Comparison of ENCODE assay signal across 9 cellular contexts in the genomic region with DNA sequence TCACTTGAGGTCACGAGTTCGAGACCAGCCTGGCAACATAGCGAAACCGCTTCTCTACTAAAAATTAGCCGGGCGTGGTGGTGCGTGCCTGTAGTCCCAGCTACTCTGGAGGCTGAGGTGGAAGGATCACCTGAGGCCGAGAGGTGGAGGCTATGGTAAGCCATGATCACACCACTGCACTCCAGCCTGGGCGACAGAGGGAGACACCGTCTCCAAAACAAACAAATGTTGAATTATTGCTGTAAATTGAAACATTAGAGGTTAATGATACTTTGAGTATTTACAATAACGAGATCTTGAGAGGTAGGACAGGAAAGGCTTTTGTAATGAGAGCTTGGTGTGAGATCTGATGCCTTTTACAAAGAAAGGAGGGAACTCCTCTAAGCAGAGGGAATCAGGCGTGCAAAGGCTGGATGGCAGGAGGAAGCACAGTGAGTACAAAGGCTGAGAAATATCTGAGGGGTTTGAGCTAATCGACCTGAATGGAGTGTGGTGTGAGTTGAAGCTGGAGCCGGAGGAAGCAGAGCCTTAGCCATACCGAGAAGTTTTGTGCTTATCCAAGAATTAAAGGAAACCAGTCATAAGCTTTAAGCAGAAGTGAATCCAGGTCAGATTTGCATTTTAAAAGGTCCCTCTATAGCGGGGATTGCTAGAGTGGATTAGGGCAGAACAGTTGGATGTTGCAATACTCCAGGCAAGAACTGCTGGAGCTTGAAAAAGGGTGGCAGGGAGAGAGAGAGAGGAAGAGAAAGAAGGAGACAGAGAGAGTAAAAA. TPM values are rescaled to one million over a fixed set of nuclear protein-coding genes. Genes with fewer than 3 reads are reported as not detected.
DNase-seq lines count a peak whose midpoint lies in the region; ATAC-seq, FAIRE-seq and TF ChIP-seq lines count a peak whose summit lies in the region.
"Had no signal": no experiment of that assay in that cellular context is flagged by ENCODE, and none has a peak within 500 bp of the region (broad histone marks: within the 10 kb centered on the region; RNA-seq: fewer than 3 reads in every experiment).

No MANE protein-coding gene starts in this region.

- no peaks in the 10 kb centered on the region for H3K27me3 Mint-ChIP-seq in activated naive CD4-positive, alpha-beta T cell treated with anti-CD3 and anti-CD28 coated beads for 36 hours (ENCODE audit: low read depth)
- no peaks in the 10 kb centered on the region for H3K27me3 Mint-ChIP-seq in stimulated activated naive CD8-positive, alpha-beta T cell treated with anti-CD3 and anti-CD28 coated beads, Interleukin-15, amount 100 ng/mL, for 72 hours

- in situ Hi-C loops in GM12878 (cut with MboI): no loop called here

- peak; percentile 27 for FAIRE-seq in GM12878 (lab: Jason Lieb, UNC)
- FAIRE-seq: endometrium had no signal

- TF ChIP-seq RAD21 in GM12878 (IDR thresholded peaks at IDR 0.05; ENCODE audit: insufficient read depth, low read depth, low read length): no peak

- peak; percentile 15 for DNase-seq in activated naive CD4-positive, alpha-beta T cell treated with anti-CD3 and anti-CD28 coated beads for 36 hours
- no peak for DNase-seq in activated naive CD4-positive, alpha-beta T cell treated with anti-CD3 and anti-CD28 coated beads, Interleukin-2, amount 50 U/mL, for 16 hours
- DNase-seq in NCI-H510A treated with DMSO at 0.1 percent for 48 hours (lab: John Stamatoyannopoulos, UW) (peak; percentile 96), GM12878 (ENCODE audit: low read depth, low spot score) (no peak), kidney glomerular epithelial cell (lab: John Stamatoyannopoulos, UW) (peak; percentile 17), iPS-NIHi7 (ENCODE audit: extremely low spot score) (no peak)
- DNase-seq in stimulated activated naive CD8-positive, alpha-beta T cell treated with anti-CD3 and anti-CD28 coated beads, Interleukin-15, amount 100 ng/mL, for 72 hours: no peak

- TF ChIP-seq POLR2A in GM12878 (IDR thresholded peaks at IDR 0.05; ENCODE audit: low read depth, low read length): no peak; the same call in 1 of the 2 replicates

- peak overlapping the region; percentile 98 for H3K27ac ChIP-seq in GM12878 (ENCODE audit: control insufficient read depth, insufficient read depth)

- H3K4me3 ChIP-seq in GM12878: peak overlapping the region; percentile 93

- peak overlapping the region; percentile 95 for H3K4me3 Mint-ChIP-seq in activated naive CD4-positive, alpha-beta T cell treated with anti-CD3 and anti-CD28 coated beads for 36 hours
- peak overlapping the region; percentile 83 to 99 for H3K4me3 Mint-ChIP-seq in stimulated activated naive CD8-positive, alpha-beta T cell treated with anti-CD3 and anti-CD28 coated beads, Interleukin-15, amount 100 ng/mL, for 72 hours

- H2AFZ ChIP-seq in GM12878 (ENCODE audit: control insufficient read depth, low read depth, low read length): peak overlapping the region; percentile 37

- peaks cover 34% of the 10 kb centered on the region for H3K36me3 Mint-ChIP-seq in activated naive CD4-positive, alpha-beta T cell treated with anti-CD3 and anti-CD28 coated beads for 36 hours (ENCODE audit: low read depth)

- peaks cover 0 to 5% of the 10 kb centered on the region in 2 experiments; a peak in 2 of 4 replicates for H3K36me3 ChIP-seq in GM12878 (ENCODE audit: control insufficient read depth in 2 of 2, insufficient read depth in 2 of 2, low read length in 1 of 2)

- no peaks in the 10 kb centered on the region for H3K9me3 ChIP-seq in GM12878 (replicated peaks; ENCODE audit: control insufficient read depth, insufficient read depth, low read length)

- POLR2A ChIA-PET in GM12878 (lab: Charles Lee): interaction anchor here (0.8 to 1.4 kb wide), 4 partner anchors 12 to 64 kb away, joined by 3 to 7 read pairs (median 4); partner anchors contain the start of gene TULP3

- H3K4me1 Mint-ChIP-seq in activated naive CD4-positive, alpha-beta T cell treated with anti-CD3 and anti-CD28 coated beads for 36 hours (ENCODE audit: low read depth): peaks cover 30% of the 10 kb centered on the region
- peaks cover 32% of the 10 kb centered on the region for H3K4me1 Mint-ChIP-seq in stimulated activated naive CD8-positive, alpha-beta T cell treated with anti-CD3 and anti-CD28 coated beads, Interleukin-15, amount 100 ng/mL, for 72 hours

- 2% methylated on average over 16 of the region's 16 CpGs for WGBS in GM12878 (ENCODE audit: insufficient coverage, insufficient replicate concordance, low lambda C conversion rate, missing lambda C conversion rate)

- peak overlapping the region; percentile 100 for H3K9ac ChIP-seq in GM12878 (ENCODE audit: control insufficient read depth, insufficient read depth, low read length)

- CTCF ChIA-PET in activated naive CD4-positive, alpha-beta T cell treated with anti-CD3 and anti-CD28 coated beads for 36 hours (lab: Charles Lee): interaction anchor here (0.6 to 2.3 kb wide), 2 partner anchors 9 to 187 kb away, joined by 3 to 7 read pairs; no protein-coding TSS in a partner anchor
- CTCF ChIA-PET in GM12878 (lab: Yijun Ruan, JAX): interaction anchor here (0.6 to 2.1 kb wide), 6 partner anchors 9 to 66 kb away, joined by 3 to 13 read pairs (median 5); partner anchors contain the start of gene TULP3

- RAD21 ChIA-PET in GM12878 (lab: Charles Lee; ENCODE audit: unreplicated experiment): interaction anchor here (1.1 kb wide), 1 partner anchor 156 kb away, joined by 5 read pairs; no protein-coding TSS in a partner anchor

- BruUV-seq in GM12878 (replicated peaks; lab: Mats Ljungman, UMichigan): no TSS peak

- peaks cover 11% of the 10 kb centered on the region for H3K4me1 ChIP-seq in GM12878 (ENCODE audit: control insufficient read depth, insufficient read depth, low read length)

- intact Hi-C loops in activated naive CD4-positive, alpha-beta T cell treated with anti-CD3 and anti-CD28 coated beads for 36 hours (cut with micrococcal nuclease): loop anchor here (1.0 to 5.0 kb wide), 4 partner anchors 12 to 186 kb away; partner anchors contain the start of genes ITFG2 and TULP3
- intact Hi-C loops in GM12878 (cut with micrococcal nuclease; ENCODE audit: unreplicated experiment): loop anchor here (2.0 kb wide), 1 partner anchor 65 kb away; the partner anchor contains the start of gene ITFG2

- H3K4me2 ChIP-seq in GM12878 (ENCODE audit: control insufficient read depth, insufficient read depth): peak overlapping the region; percentile 94

- H4K20me1 ChIP-seq in GM12878 (ENCODE audit: control insufficient read depth, insufficient read depth): no peaks in the 10 kb centered on the region

- peaks cover 80% of the 10 kb centered on the region for H3K79me2 ChIP-seq in GM12878 (ENCODE audit: control insufficient read depth, insufficient read depth, low read length)

- ATAC-seq in GM12878: peak; percentile 41
- no peak for ATAC-seq in stimulated activated naive CD8-positive, alpha-beta T cell treated with anti-CD3 and anti-CD28 coated beads, Interleukin-15, amount 100 ng/mL, for 72 hours
- no peak for ATAC-seq in HG03469 (IDR thresholded peaks at IDR 0.05; ENCODE audit: unreplicated experiment)

- SMC1A ChIA-PET in GM12878 (lab: Charles Lee; ENCODE audit: uncharacterized antibody, unreplicated experiment): interaction anchor here (0.7 to 1.7 kb wide), 5 partner anchors 9 to 66 kb away, joined by 3 to 4 read pairs (median 3); partner anchors contain the start of gene TULP3

- TF ChIP-seq EP300 in GM12878 (IDR thresholded peaks at IDR 0.05; ENCODE audit: borderline replicate concordance in 1 of 2, control insufficient read depth in 1 of 2, low read depth in 2 of 2, low read length in 2 of 2): no peak

- H3K9me3 Mint-ChIP-seq in activated naive CD4-positive, alpha-beta T cell treated with anti-CD3 and anti-CD28 coated beads for 36 hours: no peaks in the 10 kb centered on the region
- H3K9me3 Mint-ChIP-seq in stimulated activated naive CD8-positive, alpha-beta T cell treated with anti-CD3 and anti-CD28 coated beads, Interleukin-15, amount 100 ng/mL, for 72 hours: no peaks in the 10 kb centered on the region

- 0 out of 6 replicates have a peak, but pooled peaks of 1 of the 3 experiments have one; percentile 5 for TF ChIP-seq CTCF in GM12878 (IDR thresholded peaks at IDR 0.05 in 2 of 3, conservative IDR thresholded peaks at IDR 0.05 in 1 of 3; ENCODE audit: control insufficient read depth in 2 of 3, extremely low read depth in 1 of 3, insufficient read depth in 1 of 3, low read depth in 3 of 3, low read length in 3 of 3)

- H3K27ac Mint-ChIP-seq in activated naive CD4-positive, alpha-beta T cell treated with anti-CD3 and anti-CD28 coated beads for 36 hours: peak overlapping the region; percentile 94
- H3K27ac Mint-ChIP-seq in stimulated activated naive CD8-positive, alpha-beta T cell treated with anti-CD3 and anti-CD28 coated beads, Interleukin-15, amount 100 ng/mL, for 72 hours: peak overlapping the region; percentile 99

- H3K27me3 ChIP-seq in GM12878 (replicated peaks in 1 of 2; ENCODE audit: control insufficient read depth in 2 of 2, insufficient read depth in 2 of 2, low read length in 1 of 2): no peaks in the 10 kb centered on the region

RNA-seq across cellular contexts. Expression of gene RHNO1, which starts 1.1 kb away (rescaled TPM):
- total RNA-seq in activated naive CD4-positive, alpha-beta T cell treated with anti-CD3 and anti-CD28 coated beads for 36 hours: 10 to 100 TPM; 64.6 to 68.1 TPM
- total RNA-seq in GM12878 (2013; cell fraction: nucleolus; rRNA removed): 20.2 and 22.3 TPM in 2 replicates
- total RNA-seq in GM12878 (2014; rRNA removed) (52.6 and 54.2 TPM in 2 replicates), GM12878 (2014; rRNA removed; fragmentation: Illumina TruSeq; extraction: Trizol) (42.4 and 46.4 TPM in 2 replicates), GM12878 (2021) (33.3 and 36.2 TPM in 2 replicates)
- polyA plus RNA-seq in GM12878 (2011; ENCODE audit: low read depth): 19.5 TPM
- polyA plus RNA-seq in GM12878 (2011; rRNA removed) (69.0 and 91.6 TPM in 2 replicates), GM12878 (2014; fragmentation: Illumina TruSeq; extraction: Trizol) (60.7 and 67.8 TPM in 2 replicates), GM12878 (2014; fragmentation: Nextera tagmentation; extraction: Ambion mirVana) (10 to 100 TPM; 27.9 to 29.1 TPM), GM12878 (2014; rRNA removed) (30.4 and 41.0 TPM in 2 replicates), GM12878 (2016; fragmentation: Nextera tagmentation; extraction: Ambion mirVana) (10 to 100 TPM; 52.3 to 57.9 TPM)
- polyA plus RNA-seq in GM12878 (2011; cell fraction: cytosol; rRNA removed): 61.3 and 66.0 TPM in 2 replicates
- 14.1 and 14.7 TPM in 2 replicates for polyA plus RNA-seq in GM12878 (2011; cell fraction: nucleus; rRNA removed)
- 24.7 and 27.4 TPM in 2 replicates for polyA plus RNA-seq in GM12878 (2012)
- 35.2 and 48.7 TPM in 2 replicates for polyA minus RNA-seq in GM12878 (2011; rRNA and poly(A)+ RNA removed)
- 14.0 and 20.1 TPM in 2 replicates for polyA minus RNA-seq in GM12878 (2011; cell fraction: cytosol; rRNA and poly(A)+ RNA removed)
- polyA minus RNA-seq in GM12878 (2011; cell fraction: nucleus; rRNA and poly(A)+ RNA removed): 7.1 and 8.2 TPM in 2 replicates

RNA-seq across cellular contexts. Expression of gene FOXM1, which starts 1.2 kb away (rescaled TPM):
- total RNA-seq in activated naive CD4-positive, alpha-beta T cell treated with anti-CD3 and anti-CD28 coated beads for 36 hours: 10 to 100 TPM; 74.6 to 80.5 TPM
- 32.6 and 35.3 TPM in 2 replicates for total RNA-seq in GM12878 (2013; cell fraction: nucleolus; rRNA removed)
- 30.3 and 33.7 TPM in 2 replicates for total RNA-seq in GM12878 (2014; rRNA removed)
- total RNA-seq in GM12878 (2014; rRNA removed; fragmentation: Illumina TruSeq; extraction: Trizol): 28.0 and 28.9 TPM in 2 replicates
- total RNA-seq in GM12878 (2021): 58.6 and 60.0 TPM in 2 replicates
- 16.5 TPM for polyA plus RNA-seq in GM12878 (2011; ENCODE audit: low read depth)
- polyA plus RNA-seq in GM12878 (2011; rRNA removed): 15.3 and 25.1 TPM in 2 replicates
- polyA plus RNA-seq in GM12878 (2011; cell fraction: cytosol; rRNA removed): 32.6 and 48.2 TPM in 2 replicates
- 42.6 and 56.1 TPM in 2 replicates for polyA plus RNA-seq in GM12878 (2011; cell fraction: nucleus; rRNA removed)
- 24.2 and 24.7 TPM in 2 replicates for polyA plus RNA-seq in GM12878 (2012)
- 50.4 and 63.2 TPM in 2 replicates for polyA plus RNA-seq in GM12878 (2014; fragmentation: Illumina TruSeq; extraction: Trizol)
- 10 to 100 TPM; 15.1 to 15.5 TPM for polyA plus RNA-seq in GM12878 (2014; fragmentation: Nextera tagmentation; extraction: Ambion mirVana)
- polyA plus RNA-seq in GM12878 (2014; rRNA removed): 39.8 and 45.5 TPM in 2 replicates
- polyA plus RNA-seq in GM12878 (2016; fragmentation: Nextera tagmentation; extraction: Ambion mirVana): 10 to 100 TPM; 34.8 to 37.0 TPM
- 30.0 and 33.3 TPM in 2 replicates for polyA minus RNA-seq in GM12878 (2011; rRNA and poly(A)+ RNA removed)
- 16.3 and 28.3 TPM in 2 replicates for polyA minus RNA-seq in GM12878 (2011; cell fraction: cytosol; rRNA and poly(A)+ RNA removed)
- 14.3 and 21.5 TPM in 2 replicates for polyA minus RNA-seq in GM12878 (2011; cell fraction: nucleus; rRNA and poly(A)+ RNA removed)

RNA-seq across cellular contexts. Expression of gene TULP3, which starts 12.5 kb away (rescaled TPM):
- total RNA-seq in activated naive CD4-positive, alpha-beta T cell treated with anti-CD3 and anti-CD28 coated beads for 36 hours: 1 to 10 TPM; 4.1 to 4.4 TPM
- 7.3 and 7.8 TPM in 2 replicates for total RNA-seq in GM12878 (2013; cell fraction: nucleolus; rRNA removed)
- total RNA-seq in GM12878 (2014; rRNA removed) (6.7 and 7.9 TPM in 2 replicates), GM12878 (2014; rRNA removed; fragmentation: Illumina TruSeq; extraction: Trizol) (7.0 TPM in 2 replicates), GM12878 (2021) (7.8 and 8.5 TPM in 2 replicates)
- 5.3 TPM for polyA plus RNA-seq in GM12878 (2011; ENCODE audit: low read depth)
- polyA plus RNA-seq in GM12878 (2011; rRNA removed) (6.0 and 8.4 TPM in 2 replicates), GM12878 (2014; fragmentation: Illumina TruSeq; extraction: Trizol) (9.8 and 10.4 TPM in 2 replicates), GM12878 (2014; fragmentation: Nextera tagmentation; extraction: Ambion mirVana) (1 to 10 TPM; 3.1 to 3.9 TPM), GM12878 (2014; rRNA removed) (8.4 and 9.3 TPM in 2 replicates), GM12878 (2016; fragmentation: Nextera tagmentation; extraction: Ambion mirVana) (1 to 10 TPM; 7.8 to 8.3 TPM)
- 7.5 and 8.4 TPM in 2 replicates for polyA plus RNA-seq in GM12878 (2011; cell fraction: cytosol; rRNA removed)
- polyA plus RNA-seq in GM12878 (2011; cell fraction: nucleus; rRNA removed): 9.2 and 9.7 TPM in 2 replicates
- polyA plus RNA-seq in GM12878 (2012): 7.9 and 8.6 TPM in 2 replicates
- 6.1 and 6.6 TPM in 2 replicates for polyA minus RNA-seq in GM12878 (2011; rRNA and poly(A)+ RNA removed)
- 2.9 and 5.7 TPM in 2 replicates for polyA minus RNA-seq in GM12878 (2011; cell fraction: cytosol; rRNA and poly(A)+ RNA removed)
- 1.8 and 2.9 TPM in 2 replicates for polyA minus RNA-seq in GM12878 (2011; cell fraction: nucleus; rRNA and poly(A)+ RNA removed)

RNA-seq across cellular contexts. Expression of gene TEX52, which starts 21.3 kb away (rescaled TPM):
- not detected for total RNA-seq in activated naive CD4-positive, alpha-beta T cell treated with anti-CD3 and anti-CD28 coated beads for 36 hours
- total RNA-seq in GM12878 (2013; cell fraction: nucleolus; rRNA removed): not detected in 2 replicates
- total RNA-seq in GM12878 (2014; rRNA removed): not detected in 2 replicates
- total RNA-seq in GM12878 (2014; rRNA removed; fragmentation: Illumina TruSeq; extraction: Trizol): not detected in 2 replicates
- not detected in 2 replicates for total RNA-seq in GM12878 (2021)
- not detected for polyA plus RNA-seq in GM12878 (2011; ENCODE audit: low read depth)
- polyA plus RNA-seq in GM12878 (2011; rRNA removed): not detected in 2 replicates
- polyA plus RNA-seq in GM12878 (2011; cell fraction: cytosol; rRNA removed): not detected in 2 replicates
- not detected in 2 replicates for polyA plus RNA-seq in GM12878 (2011; cell fraction: nucleus; rRNA removed)
- polyA plus RNA-seq in GM12878 (2012): 0.58 and 0.72 TPM in 2 replicates
- polyA plus RNA-seq in GM12878 (2014; fragmentation: Illumina TruSeq; extraction: Trizol): not detected in 2 replicates
- polyA plus RNA-seq in GM12878 (2014; fragmentation: Nextera tagmentation; extraction: Ambion mirVana): not detected
- polyA plus RNA-seq in GM12878 (2014; rRNA removed): not detected in 2 replicates
- under 1 TPM in 1 of 2 experiments, not detected in 1; 0.23 TPM for polyA plus RNA-seq in GM12878 (2016; fragmentation: Nextera tagmentation; extraction: Ambion mirVana)
- not detected in 2 replicates for polyA minus RNA-seq in GM12878 (2011; rRNA and poly(A)+ RNA removed)
- not detected in 2 replicates for polyA minus RNA-seq in GM12878 (2011; cell fraction: cytosol; rRNA and poly(A)+ RNA removed)
- polyA minus RNA-seq in GM12878 (2011; cell fraction: nucleus; rRNA and poly(A)+ RNA removed): not detected in 2 replicates

RNA-seq across cellular contexts. Expression of gene NRIP2, which starts 43.3 kb away (rescaled TPM):
- not detected for total RNA-seq in activated naive CD4-positive, alpha-beta T cell treated with anti-CD3 and anti-CD28 coated beads for 36 hours
- not detected in 2 replicates for total RNA-seq in GM12878 (2013; cell fraction: nucleolus; rRNA removed)
- total RNA-seq in GM12878 (2014; rRNA removed): not detected in 2 replicates
- total RNA-seq in GM12878 (2014; rRNA removed; fragmentation: Illumina TruSeq; extraction: Trizol): not detected in 2 replicates
- total RNA-seq in GM12878 (2021): not detected in 2 replicates
- 0.88 TPM for polyA plus RNA-seq in GM12878 (2011; ENCODE audit: low read depth)
- not detected in 2 replicates for polyA plus RNA-seq in GM12878 (2011; rRNA removed)
- polyA plus RNA-seq in GM12878 (2011; cell fraction: cytosol; rRNA removed): not detected in 2 replicates
- not detected in 2 replicates for polyA plus RNA-seq in GM12878 (2011; cell fraction: nucleus; rRNA removed)
- polyA plus RNA-seq in GM12878 (2012): 1.0 and 2.0 TPM in 2 replicates
- not detected in 2 replicates for polyA plus RNA-seq in GM12878 (2014; fragmentation: Illumina TruSeq; extraction: Trizol)
- under 1 TPM in 1 of 2 experiments, not detected in 1; 0.04 TPM for polyA plus RNA-seq in GM12878 (2014; fragmentation: Nextera tagmentation; extraction: Ambion mirVana)
- not detected in 2 replicates for polyA plus RNA-seq in GM12878 (2014; rRNA removed)
- under 1 TPM; 0.42 to 0.83 TPM for polyA plus RNA-seq in GM12878 (2016; fragmentation: Nextera tagmentation; extraction: Ambion mirVana)
- not detected in 2 replicates for polyA minus RNA-seq in GM12878 (2011; rRNA and poly(A)+ RNA removed)
- not detected in 2 replicates for polyA minus RNA-seq in GM12878 (2011; cell fraction: cytosol; rRNA and poly(A)+ RNA removed)
- not detected in 2 replicates for polyA minus RNA-seq in GM12878 (2011; cell fraction: nucleus; rRNA and poly(A)+ RNA removed)

Comparison
In these comparisons a context has a peak if more than half of its experiments do, and no peak if none do; other contexts are left out.
1. DNase-seq: peak in activated naive CD4-positive, alpha-beta T cell treated with anti-CD3 and anti-CD28 coated beads for 36 hours (single experiment), NCI-H510A treated with DMSO at 0.1 percent for 48 hours (single experiment) and kidney glomerular epithelial cell (single experiment); none in activated naive CD4-positive, alpha-beta T cell treated with anti-CD3 and anti-CD28 coated beads, Interleukin-2, amount 50 U/mL, for 16 hours (single experiment), GM12878 (single experiment), stimulated activated naive CD8-positive, alpha-beta T cell treated with anti-CD3 and anti-CD28 coated beads, Interleukin-15, amount 100 ng/mL, for 72 hours (0 of 2) and iPS-NIHi7 (single experiment).